Comparison of ENCODE assay signal across 2 cellular contexts in the genomic region with DNA sequence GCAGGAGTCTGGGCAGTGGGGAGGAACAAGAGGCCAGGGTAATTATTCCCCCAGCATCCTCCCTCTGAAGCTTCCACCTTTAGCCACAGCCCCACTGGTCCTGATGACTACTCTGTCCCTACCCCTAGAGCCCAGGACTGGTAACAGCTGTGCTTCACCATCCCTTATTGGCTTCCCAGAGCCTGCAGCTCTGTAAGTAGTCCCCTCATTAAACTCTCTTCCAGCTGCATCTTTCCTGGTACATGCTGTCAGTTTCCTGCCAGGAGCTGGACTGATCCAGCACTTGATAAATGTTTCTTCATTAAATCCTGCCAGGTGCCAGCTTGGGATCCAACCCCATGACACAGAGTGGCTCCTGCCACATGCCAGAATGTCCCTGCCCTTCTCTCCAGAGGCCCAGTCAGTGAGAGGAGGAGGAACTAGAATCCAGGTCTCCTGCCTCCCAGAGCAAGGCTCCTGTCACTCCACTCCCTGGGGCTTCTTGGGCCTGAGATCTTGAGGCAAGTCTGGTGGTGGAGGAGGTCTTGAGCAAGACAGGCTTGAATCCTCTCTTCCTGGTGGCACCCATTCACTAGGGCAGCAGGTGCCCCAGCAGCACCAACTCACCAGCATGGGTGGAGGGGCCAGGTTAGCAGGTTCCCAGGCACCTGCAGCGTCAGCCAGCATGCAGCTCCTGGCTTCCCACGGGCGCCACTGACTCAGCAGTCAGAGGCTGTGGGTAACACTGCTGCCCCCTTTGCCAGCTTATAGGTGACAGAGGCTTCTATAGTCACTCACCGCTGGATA.
TF ChIP-seq lines count a peak whose summit lies in the region.

No MANE protein-coding gene starts in this region.

TF ChIP-seq in IMR-90, 13 proteins besides CTCF, POLR2A, EP300 and RAD21:
- TF ChIP-seq, protein P1, sequence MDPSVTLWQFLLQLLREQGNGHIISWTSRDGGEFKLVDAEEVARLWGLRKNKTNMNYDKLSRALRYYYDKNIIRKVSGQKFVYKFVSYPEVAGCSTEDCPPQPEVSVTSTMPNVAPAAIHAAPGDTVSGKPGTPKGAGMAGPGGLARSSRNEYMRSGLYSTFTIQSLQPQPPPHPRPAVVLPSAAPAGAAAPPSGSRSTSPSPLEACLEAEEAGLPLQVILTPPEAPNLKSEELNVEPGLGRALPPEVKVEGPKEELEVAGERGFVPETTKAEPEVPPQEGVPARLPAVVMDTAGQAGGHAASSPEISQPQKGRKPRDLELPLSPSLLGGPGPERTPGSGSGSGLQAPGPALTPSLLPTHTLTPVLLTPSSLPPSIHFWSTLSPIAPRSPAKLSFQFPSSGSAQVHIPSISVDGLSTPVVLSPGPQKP (IDR thresholded peaks at IDR 0.05; ENCODE audit: borderline replicate concordance, low read depth, low read length), result no peak
- TF ChIP-seq FOS (IDR thresholded peaks at IDR 0.05; ENCODE audit: low read depth, low read length) (no peak), RFX5 (IDR thresholded peaks at IDR 0.05; ENCODE audit: low read depth, low read length) (no peak)

TF ChIP-seq in GM12878, 131 proteins besides CTCF, POLR2A, EP300 and RAD21:
- no peak for TF ChIP-seq SMAD1 (IDR thresholded peaks at IDR 0.05; ENCODE audit: low read depth, partially characterized antibody)
- TF ChIP-seq, protein P2, sequence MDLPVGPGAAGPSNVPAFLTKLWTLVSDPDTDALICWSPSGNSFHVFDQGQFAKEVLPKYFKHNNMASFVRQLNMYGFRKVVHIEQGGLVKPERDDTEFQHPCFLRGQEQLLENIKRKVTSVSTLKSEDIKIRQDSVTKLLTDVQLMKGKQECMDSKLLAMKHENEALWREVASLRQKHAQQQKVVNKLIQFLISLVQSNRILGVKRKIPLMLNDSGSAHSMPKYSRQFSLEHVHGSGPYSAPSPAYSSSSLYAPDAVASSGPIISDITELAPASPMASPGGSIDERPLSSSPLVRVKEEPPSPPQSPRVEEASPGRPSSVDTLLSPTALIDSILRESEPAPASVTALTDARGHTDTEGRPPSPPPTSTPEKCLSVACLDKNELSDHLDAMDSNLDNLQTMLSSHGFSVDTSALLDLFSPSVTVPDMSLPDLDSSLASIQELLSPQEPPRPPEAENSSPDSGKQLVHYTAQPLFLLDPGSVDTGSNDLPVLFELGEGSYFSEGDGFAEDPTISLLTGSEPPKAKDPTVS (IDR thresholded peaks at IDR 0.05; ENCODE audit: low read depth, low read length), result no peak
- no peak for TF ChIP-seq HCFC1 (IDR thresholded peaks at IDR 0.05; ENCODE audit: low read length)
- TF ChIP-seq, protein P3, sequence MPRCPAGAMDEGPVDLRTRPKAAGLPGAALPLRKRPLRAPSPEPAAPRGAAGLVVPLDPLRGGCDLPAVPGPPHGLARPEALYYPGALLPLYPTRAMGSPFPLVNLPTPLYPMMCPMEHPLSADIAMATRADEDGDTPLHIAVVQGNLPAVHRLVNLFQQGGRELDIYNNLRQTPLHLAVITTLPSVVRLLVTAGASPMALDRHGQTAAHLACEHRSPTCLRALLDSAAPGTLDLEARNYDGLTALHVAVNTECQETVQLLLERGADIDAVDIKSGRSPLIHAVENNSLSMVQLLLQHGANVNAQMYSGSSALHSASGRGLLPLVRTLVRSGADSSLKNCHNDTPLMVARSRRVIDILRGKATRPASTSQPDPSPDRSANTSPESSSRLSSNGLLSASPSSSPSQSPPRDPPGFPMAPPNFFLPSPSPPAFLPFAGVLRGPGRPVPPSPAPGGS (IDR thresholded peaks at IDR 0.05; ENCODE audit: borderline replicate concordance, insufficient read depth, low read depth, low read length, poor library complexity, severe bottlenecking), result no peak
- TF ChIP-seq, protein P4, sequence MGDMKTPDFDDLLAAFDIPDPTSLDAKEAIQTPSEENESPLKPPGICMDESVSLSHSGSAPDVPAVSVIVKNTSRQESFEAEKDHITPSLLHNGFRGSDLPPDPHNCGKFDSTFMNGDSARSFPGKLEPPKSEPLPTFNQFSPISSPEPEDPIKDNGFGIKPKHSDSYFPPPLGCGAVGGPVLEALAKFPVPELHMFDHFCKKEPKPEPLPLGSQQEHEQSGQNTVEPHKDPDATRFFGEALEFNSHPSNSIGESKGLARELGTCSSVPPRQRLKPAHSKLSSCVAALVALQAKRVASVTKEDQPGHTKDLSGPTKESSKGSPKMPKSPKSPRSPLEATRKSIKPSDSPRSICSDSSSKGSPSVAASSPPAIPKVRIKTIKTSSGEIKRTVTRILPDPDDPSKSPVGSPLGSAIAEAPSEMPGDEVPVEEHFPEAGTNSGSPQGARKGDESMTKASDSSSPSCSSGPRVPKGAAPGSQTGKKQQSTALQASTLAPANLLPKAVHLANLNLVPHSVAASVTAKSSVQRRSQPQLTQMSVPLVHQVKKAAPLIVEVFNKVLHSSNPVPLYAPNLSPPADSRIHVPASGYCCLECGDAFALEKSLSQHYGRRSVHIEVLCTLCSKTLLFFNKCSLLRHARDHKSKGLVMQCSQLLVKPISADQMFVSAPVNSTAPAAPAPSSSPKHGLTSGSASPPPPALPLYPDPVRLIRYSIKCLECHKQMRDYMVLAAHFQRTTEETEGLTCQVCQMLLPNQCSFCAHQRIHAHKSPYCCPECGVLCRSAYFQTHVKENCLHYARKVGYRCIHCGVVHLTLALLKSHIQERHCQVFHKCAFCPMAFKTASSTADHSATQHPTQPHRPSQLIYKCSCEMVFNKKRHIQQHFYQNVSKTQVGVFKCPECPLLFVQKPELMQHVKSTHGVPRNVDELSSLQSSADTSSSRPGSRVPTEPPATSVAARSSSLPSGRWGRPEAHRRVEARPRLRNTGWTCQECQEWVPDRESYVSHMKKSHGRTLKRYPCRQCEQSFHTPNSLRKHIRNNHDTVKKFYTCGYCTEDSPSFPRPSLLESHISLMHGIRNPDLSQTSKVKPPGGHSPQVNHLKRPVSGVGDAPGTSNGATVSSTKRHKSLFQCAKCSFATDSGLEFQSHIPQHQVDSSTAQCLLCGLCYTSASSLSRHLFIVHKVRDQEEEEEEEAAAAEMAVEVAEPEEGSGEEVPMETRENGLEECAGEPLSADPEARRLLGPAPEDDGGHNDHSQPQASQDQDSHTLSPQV (IDR thresholded peaks at IDR 0.05), result no peak
- no peak for TF ChIP-seq NFXL1 (IDR thresholded peaks at IDR 0.05; ENCODE audit: borderline replicate concordance)
- no peak for TF ChIP-seq IKZF2 (IDR thresholded peaks at IDR 0.05)
- TF ChIP-seq CREM (IDR thresholded peaks at IDR 0.05; ENCODE audit: low read depth), result no peak
- no peak for TF ChIP-seq LARP7 (IDR thresholded peaks at IDR 0.05)
